8 cellular contexts compared by ENCODE assay signal in genomic region chr21:33229776-33230517, GRCh38. TPM values are rescaled to one million over a fixed set of nuclear protein-coding genes. Genes with fewer than 3 reads are reported as not detected.
DNase-seq lines count a peak whose midpoint lies in the region; ATAC-seq lines count a peak whose summit lies in the region.

TSS of gene IFNAR2 (plus strand) at chr21:33229938. CDS start at chr21:33241923, 11,985 bp downstream.

- peak within 1 kb of the TSS; percentile 78 for H3K27ac Mint-ChIP-seq in activated CD8-positive, alpha-beta T cell treated with anti-CD3 and anti-CD28 coated beads, Interleukin-2, amount 10 ng/mL, durations not matched to agents 7 days and 5 days

- H3K36me3 Mint-ChIP-seq in activated CD8-positive, alpha-beta T cell treated with anti-CD3 and anti-CD28 coated beads, Interleukin-2, amount 10 ng/mL, durations not matched to agents 7 days and 5 days (ENCODE audit: low read depth) = peaks cover 35% of the 10 kb centered on the region

- DNase-seq in AG08396 (ENCODE audit: low spot score) = peak; percentile 95
- DNase-seq in NCI-H748 treated with DMSO at 0.1 percent for 48 hours (lab: John Stamatoyannopoulos, UW) = peak; percentile 23
- DNase-seq in activated CD8-positive, alpha-beta T cell treated with anti-CD3 and anti-CD28 coated beads, Interleukin-2, amount 10 ng/mL, durations not matched to agents 7 days and 5 days = peak; percentile 74
- peak; percentile 58 to 68 (median 58) for DNase-seq in effector memory CD4-positive, alpha-beta T cell
- DNase-seq in medulla oblongata (ENCODE audit: extremely low spot score) = peak; percentile 68
- peak; percentile 46 to 71 (median 65) for DNase-seq in stimulated activated CD4-positive, alpha-beta T cell treated with anti-CD3 and anti-CD28 coated beads, TNF-alpha, amount 100 ng/mL, for 24 hours (ENCODE audit: low read depth in 3 of 3)

- H3K27me3 ChIP-seq in effector memory CD4-positive, alpha-beta T cell (replicated peaks; ENCODE audit: control insufficient read depth, insufficient read depth, low read length, poor library complexity, severe bottlenecking) = no peaks in the 10 kb centered on the region

- H3K4me3 ChIP-seq in effector memory CD4-positive, alpha-beta T cell (ENCODE audit: insufficient read depth, low read depth, low read length, poor library complexity, severe bottlenecking) = peak within 1 kb of the TSS; percentile 98

- POLR2A ChIA-PET in activated CD8-positive, alpha-beta T cell treated with anti-CD3 and anti-CD28 coated beads, Interleukin-2, amount 10 ng/mL, durations not matched to agents 7 days and 5 days (lab: Charles Lee) = interaction anchor here (0.6 to 2.5 kb wide), 2 partner anchors 9 to 159 kb away, joined by 3 to 8 read pairs; no protein-coding TSS in a partner anchor

- peaks cover 16% of the 10 kb centered on the region for H3K4me1 ChIP-seq in effector memory CD4-positive, alpha-beta T cell (ENCODE audit: control insufficient read depth, insufficient read depth, low read length, poor library complexity, severe bottlenecking)

- no peaks in the 10 kb centered on the region for H3K9me3 ChIP-seq in effector memory CD4-positive, alpha-beta T cell (ENCODE audit: control insufficient read depth, low read length)

- H3K9me3 Mint-ChIP-seq in activated CD8-positive, alpha-beta T cell treated with anti-CD3 and anti-CD28 coated beads, Interleukin-2, amount 10 ng/mL, durations not matched to agents 7 days and 5 days (ENCODE audit: insufficient read depth) = no peaks in the 10 kb centered on the region

- peak within 1 kb of the TSS; percentile 79 for H3K4me3 Mint-ChIP-seq in activated CD8-positive, alpha-beta T cell treated with anti-CD3 and anti-CD28 coated beads, Interleukin-2, amount 10 ng/mL, durations not matched to agents 7 days and 5 days

- ATAC-seq in GM19025 (IDR thresholded peaks at IDR 0.05; ENCODE audit: low read depth, unreplicated experiment) (peak; percentile 68), HG03280 (IDR thresholded peaks at IDR 0.05; ENCODE audit: unreplicated experiment) (peak; percentile 80)
- peak; percentile 85 for ATAC-seq in activated CD8-positive, alpha-beta T cell treated with anti-CD3 and anti-CD28 coated beads, Interleukin-2, amount 10 ng/mL, durations not matched to agents 7 days and 5 days

- peaks cover 2% of the 10 kb centered on the region for H3K27me3 Mint-ChIP-seq in activated CD8-positive, alpha-beta T cell treated with anti-CD3 and anti-CD28 coated beads, Interleukin-2, amount 10 ng/mL, durations not matched to agents 7 days and 5 days (ENCODE audit: low read depth)

- H3K27ac ChIP-seq in effector memory CD4-positive, alpha-beta T cell (ENCODE audit: insufficient read depth, low read length, poor library complexity, severe bottlenecking) = peak within 1 kb of the TSS; percentile 91

- H3K36me3 ChIP-seq in effector memory CD4-positive, alpha-beta T cell (ENCODE audit: control insufficient read depth, insufficient read depth, low read length) = no peaks in the 10 kb centered on the region

- CTCF ChIA-PET in activated CD8-positive, alpha-beta T cell treated with anti-CD3 and anti-CD28 coated beads, Interleukin-2, amount 10 ng/mL, durations not matched to agents 7 days and 5 days (lab: Charles Lee) = interaction anchor here (1.9 to 2.8 kb wide), 2 partner anchors 11 to 30 kb away, joined by 4 to 7 read pairs; no protein-coding TSS in a partner anchor

- H3K4me1 Mint-ChIP-seq in activated CD8-positive, alpha-beta T cell treated with anti-CD3 and anti-CD28 coated beads, Interleukin-2, amount 10 ng/mL, durations not matched to agents 7 days and 5 days (ENCODE audit: low read depth) = peaks cover 46% of the 10 kb centered on the region

RNA-seq across cellular contexts. Expression of gene IFNAR2, which starts in this region (rescaled TPM):
- 10 to 100 TPM; 54.6 to 62.4 TPM for total RNA-seq in activated CD8-positive, alpha-beta T cell treated with anti-CD3 and anti-CD28 coated beads, Interleukin-2, amount 10 ng/mL, durations not matched to agents 7 days and 5 days

Comparison
In these comparisons a context has a peak if more than half of its experiments do, and no peak if none do; other contexts are left out.
1. Peak in every context shown above with its lines: DNase-seq, ATAC-seq, H3K4me3 ChIP-seq and H3K27ac ChIP-seq.
2. DNase-seq: peak in every context shown above with its lines; median percentile 95 in AG08396; 74 in activated CD8-positive, alpha-beta T cell treated with anti-CD3 and anti-CD28 coated beads, Interleukin-2, amount 10 ng/mL, durations not matched to agents 7 days and 5 days; 68 in medulla oblongata; 65 in stimulated activated CD4-positive, alpha-beta T cell treated with anti-CD3 and anti-CD28 coated beads, TNF-alpha, amount 100 ng/mL, for 24 hours; 58 in effector memory CD4-positive, alpha-beta T cell; 23 in NCI-H748 treated with DMSO at 0.1 percent for 48 hours.